ENCODE assay signal across 9 cellular contexts in the genomic region with DNA sequence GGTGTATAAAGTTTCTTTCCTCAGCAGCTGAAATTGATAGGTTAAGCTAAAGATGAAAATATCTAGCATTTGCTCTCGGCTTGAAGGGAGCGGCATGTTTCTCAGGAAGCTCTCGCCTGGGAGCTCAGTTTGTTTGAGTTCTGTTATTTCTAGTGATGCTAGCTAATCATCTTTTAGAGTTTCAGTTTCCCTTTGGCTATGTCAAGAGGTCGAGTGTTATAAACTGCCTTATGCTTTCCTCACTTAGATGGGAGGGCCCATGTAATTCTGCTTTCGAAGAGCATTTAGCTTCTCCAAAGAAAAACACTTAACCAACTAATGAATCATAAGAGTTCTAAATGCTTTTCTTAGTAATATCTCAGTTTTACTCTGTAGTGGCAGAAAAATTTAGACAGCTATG. TPM values are rescaled to one million over a fixed set of nuclear protein-coding genes. Genes with fewer than 3 reads are reported as not detected.
DNase-seq lines count a peak whose midpoint lies in the region; ATAC-seq, FAIRE-seq and TF ChIP-seq lines count a peak whose summit lies in the region.
"Had no signal": no experiment of that assay in that cellular context is flagged by ENCODE, and none has a peak within 500 bp of the region (broad histone marks: within the 10 kb centered on the region; RNA-seq: fewer than 3 reads in every experiment).

No MANE protein-coding gene starts in this region.

- TF ChIP-seq CTCF in GM20000 (IDR thresholded peaks at IDR 0.05; ENCODE audit: extremely low read depth, missing control alignments) (no peak), GM12878 (IDR thresholded peaks at IDR 0.05 in 2 of 3, conservative IDR thresholded peaks at IDR 0.05 in 1 of 3; ENCODE audit: control insufficient read depth in 2 of 3, extremely low read depth in 1 of 3, insufficient read depth in 1 of 3, low read depth in 3 of 3, low read length in 3 of 3) (no peak), chondrocyte (IDR thresholded peaks at IDR 0.05) (no peak)

- no peaks in the 10 kb centered on the region for H3K27me3 ChIP-seq in GM12878 (replicated peaks in 1 of 2; ENCODE audit: control insufficient read depth in 2 of 2, insufficient read depth in 2 of 2, low read length in 1 of 2)
- no peaks in the 10 kb centered on the region for H3K27me3 ChIP-seq in Karpas-422 (ENCODE audit: low read length)

- POLR2A ChIA-PET in GM12878 (lab: Charles Lee), result interaction anchor here (0.7 to 1.6 kb wide), 4 partner anchors 20 to 48 kb away, joined by 3 to 5 read pairs (median 4); partner anchors contain the start of gene PLCL1
- POLR2A ChIA-PET in naive thymus-derived CD8-positive, alpha-beta T cell (lab: Charles Lee), result interaction anchor here (0.6 to 1.3 kb wide), 4 partner anchors 10 to 34 kb away, joined by 4 to 5 read pairs (median 4); partner anchors contain the start of gene PLCL1

- no peak for TF ChIP-seq POLR2A in GM12878 (IDR thresholded peaks at IDR 0.05; ENCODE audit: low read depth, low read length)

- peaks cover 0 to 16% (median 0%) of the 10 kb centered on the region in 9 donors for H3K9me3 Mint-ChIP-seq in naive thymus-derived CD8-positive, alpha-beta T cell
- peaks cover 12% of the 10 kb centered on the region for H3K9me3 Mint-ChIP-seq in chondrocyte (ENCODE audit: low read depth)

- 1% methylated on average over 5 of the region's 5 CpGs for WGBS in GM12878 (ENCODE audit: insufficient coverage, insufficient replicate concordance, low lambda C conversion rate, missing lambda C conversion rate)

- H3K27ac ChIP-seq in GM12878 (ENCODE audit: control insufficient read depth, insufficient read depth), result no peak overlapping the region
- no peak overlapping the region for H3K27ac ChIP-seq in Karpas-422 (ENCODE audit: low read length)

- H3K9me2 ChIP-seq in Karpas-422 (replicated peaks; ENCODE audit: insufficient read depth, low read length), result no peaks in the 10 kb centered on the region

- no peaks in the 10 kb centered on the region for H3K4me1 ChIP-seq in GM12878 (ENCODE audit: control insufficient read depth, insufficient read depth, low read length)
- no peaks in the 10 kb centered on the region for H3K4me1 ChIP-seq in Karpas-422 (ENCODE audit: low read length)

- in situ Hi-C loops in GM12878 (cut with MboI), result no loop called here

- H3K79me2 ChIP-seq in GM12878 (ENCODE audit: control insufficient read depth, insufficient read depth, low read length) (no peaks in the 10 kb centered on the region), Karpas-422 (ENCODE audit: low read length) (no peaks in the 10 kb centered on the region)

- H4K20me1 ChIP-seq in GM12878 (ENCODE audit: control insufficient read depth, insufficient read depth), result no peaks in the 10 kb centered on the region
- H4K20me1 ChIP-seq in Karpas-422 (ENCODE audit: insufficient read depth, low read depth, low read length), result no peaks in the 10 kb centered on the region

- SMC1A ChIA-PET in GM12878 (lab: Charles Lee; ENCODE audit: uncharacterized antibody, unreplicated experiment), result interaction anchor here (0.8 to 4.3 kb wide), 29 partner anchors 8 to 457 kb away, joined by 3 to 35 read pairs (median 5); partner anchors contain the start of genes COQ10B and PLCL1

- H3K36me3 Mint-ChIP-seq in naive thymus-derived CD8-positive, alpha-beta T cell, result peaks cover 0 to 10% (median 0%) of the 10 kb centered on the region in 3 donors
- no peaks in the 10 kb centered on the region for H3K36me3 Mint-ChIP-seq in chondrocyte (ENCODE audit: low read depth)

- BruUV-seq in GM12878 (replicated peaks; lab: Mats Ljungman, UMichigan), result no TSS peak

- H3K36me3 ChIP-seq in GM12878 (ENCODE audit: control insufficient read depth in 2 of 2, insufficient read depth in 2 of 2, low read length in 1 of 2) (no peaks in the 10 kb centered on the region), Karpas-422 (ENCODE audit: insufficient read depth, low read length) (no peaks in the 10 kb centered on the region)

- FAIRE-seq in GM12878 (lab: Jason Lieb, UNC), result peak; percentile 86

- intact Hi-C loops in GM12878 (cut with micrococcal nuclease; ENCODE audit: unreplicated experiment), result no loop called here

- DNase-seq in ELR (ENCODE audit: low read depth), result peak; percentile 19
- DNase-seq in GM20000 (ENCODE audit: low spot score), result peak; percentile 44
- DNase-seq in GM12878 (ENCODE audit: low read depth, low spot score), result peak; percentile 30
- DNase-seq in naive thymus-derived CD8-positive, alpha-beta T cell, result peak in 4 of 10 donors; percentile 5 to 55 (median 38)
- DNase-seq in Karpas-422, result no peak
- DNase-seq in KG1 (lab: John Stamatoyannopoulos, UW), result no peak
- no peak for DNase-seq in chondrocyte (ENCODE audit: low spot score)

- TF ChIP-seq EP300 in GM12878 (IDR thresholded peaks at IDR 0.05; ENCODE audit: borderline replicate concordance in 1 of 2, control insufficient read depth in 1 of 2, low read depth in 2 of 2, low read length in 2 of 2), result no peak

- TF ChIP-seq RAD21 in GM12878 (IDR thresholded peaks at IDR 0.05; ENCODE audit: insufficient read depth, low read depth, low read length), result no peak

- H3K4me1 Mint-ChIP-seq in naive thymus-derived CD8-positive, alpha-beta T cell, result peaks cover 11 to 55% (median 45%) of the 10 kb centered on the region in 4 donors
- H3K4me1 Mint-ChIP-seq in chondrocyte (ENCODE audit: low read depth), result peaks cover 7% of the 10 kb centered on the region

- H3K4me3 Mint-ChIP-seq in naive thymus-derived CD8-positive, alpha-beta T cell, result peak overlapping the region; percentile 62 to 82 (median 76)
- no peak overlapping the region for H3K4me3 Mint-ChIP-seq in chondrocyte (ENCODE audit: unreplicated experiment)

- H3K27ac Mint-ChIP-seq in naive thymus-derived CD8-positive, alpha-beta T cell, result peak overlapping the region; percentile 79 to 95 (median 92)
- no peak overlapping the region for H3K27ac Mint-ChIP-seq in chondrocyte (ENCODE audit: unreplicated experiment)
- H3K27ac Mint-ChIP-seq: IgD-negative memory B cell had no signal

- H3K4me3 ChIP-seq in GM12878 (no peak overlapping the region), Karpas-422 (ENCODE audit: low read length) (no peak overlapping the region)

- peak; percentile 94 for ATAC-seq in HG03520 (IDR thresholded peaks at IDR 0.05; ENCODE audit: unreplicated experiment)
- peak; percentile 97 for ATAC-seq in GM12878
- peak; percentile 82 to 89 for ATAC-seq in naive thymus-derived CD8-positive, alpha-beta T cell

- H3K4me2 ChIP-seq in GM12878 (ENCODE audit: control insufficient read depth, insufficient read depth), result peak overlapping the region; percentile 40
- no peak overlapping the region for H3K4me2 ChIP-seq in Karpas-422 (ENCODE audit: low read depth, low read length, poor library complexity, severe bottlenecking)

- H3K9me3 ChIP-seq in GM12878 (replicated peaks; ENCODE audit: control insufficient read depth, insufficient read depth, low read length) (no peaks in the 10 kb centered on the region), Karpas-422 (ENCODE audit: low read length) (no peaks in the 10 kb centered on the region)

- RAD21 ChIA-PET in GM12878 (lab: Charles Lee; ENCODE audit: unreplicated experiment), result interaction anchor here (0.7 to 3.9 kb wide), 24 partner anchors 10 to 477 kb away, joined by 3 to 21 read pairs (median 4); partner anchors contain the start of gene PLCL1

- peak overlapping the region; percentile 61 for H2AFZ ChIP-seq in GM12878 (ENCODE audit: control insufficient read depth, low read depth, low read length)
- H2AFZ ChIP-seq in Karpas-422 (ENCODE audit: low read length), result no peak overlapping the region

- H3K9ac ChIP-seq in GM12878 (ENCODE audit: control insufficient read depth, insufficient read depth, low read length) (no peak overlapping the region), Karpas-422 (ENCODE audit: low read length) (no peak overlapping the region)

- CTCF ChIA-PET in GM12878 (lab: Yijun Ruan, JAX), result interaction anchor here (0.8 to 5.3 kb wide), 14 partner anchors 9 to 291 kb away, joined by 3 to 30 read pairs (median 4); no protein-coding TSS in a partner anchor

- H3K27me3 Mint-ChIP-seq in naive thymus-derived CD8-positive, alpha-beta T cell, result peaks cover 0 to 5% (median 0%) of the 10 kb centered on the region in 5 donors
- H3K27me3 Mint-ChIP-seq in chondrocyte (ENCODE audit: low read depth), result peaks cover 15% of the 10 kb centered on the region

RNA-seq across cellular contexts. Expression of gene PLCL1, which starts 33.6 kb away (rescaled TPM):
- total RNA-seq in GM12878 (2013; cell fraction: nucleolus; rRNA removed), result 7.5 and 8.9 TPM in 2 replicates
- total RNA-seq in GM12878 (2014; rRNA removed) (0.22 and 0.23 TPM in 2 replicates), GM12878 (2014; rRNA removed; fragmentation: Illumina TruSeq; extraction: Trizol) (0.23 and 0.49 TPM in 2 replicates), GM12878 (2021) (0.40 and 0.46 TPM in 2 replicates), chondrocyte (0.44 to 4.1 TPM (median 0.50 TPM) in 3 replicates)
- polyA plus RNA-seq in GM12878 (2011; ENCODE audit: low read depth), result 0.13 TPM
- polyA plus RNA-seq in GM12878 (2011; rRNA removed) (1.5 and 2.3 TPM in 2 replicates), GM12878 (2014; fragmentation: Illumina TruSeq; extraction: Trizol) (0.34 and 0.59 TPM in 2 replicates), GM12878 (2014; fragmentation: Nextera tagmentation; extraction: Ambion mirVana) (under 1 TPM; 0.03 to 0.05 TPM), GM12878 (2014; rRNA removed) (0.10 and 0.20 TPM in 2 replicates), GM12878 (2016; fragmentation: Nextera tagmentation; extraction: Ambion mirVana) (under 1 TPM; 0.05 to 0.11 TPM)
- polyA plus RNA-seq in GM12878 (2011; cell fraction: cytosol; rRNA removed), result 0.37 and 0.54 TPM in 2 replicates
- 0.83 and 0.99 TPM in 2 replicates for polyA plus RNA-seq in GM12878 (2011; cell fraction: nucleus; rRNA removed)
- 0.11 and 0.18 TPM in 2 replicates for polyA plus RNA-seq in GM12878 (2012)
- 2.7 and 5.9 TPM in 2 replicates for polyA minus RNA-seq in GM12878 (2011; rRNA and poly(A)+ RNA removed)
- 0.67 and 0.83 TPM in 2 replicates for polyA minus RNA-seq in GM12878 (2011; cell fraction: cytosol; rRNA and poly(A)+ RNA removed)
- 2.5 and 3.3 TPM in 2 replicates for polyA minus RNA-seq in GM12878 (2011; cell fraction: nucleus; rRNA and poly(A)+ RNA removed)
- 1 to 10 TPM; 7.1 to 8.8 TPM for total RNA-seq in naive thymus-derived CD8-positive, alpha-beta T cell
- 1 to 10 TPM; 3.0 to 4.8 (median 4.1) TPM for polyA plus RNA-seq in naive thymus-derived CD8-positive, alpha-beta T cell
- not detected in 2 replicates for total RNA-seq in Karpas-422 (2014; rRNA removed; shearing (Covaris generic); ENCODE audit: low replicate concordance)

RNA-seq across cellular contexts. Expression of gene BOLL, which starts 52.9 kb away (rescaled TPM):
- total RNA-seq in GM12878 (2013; cell fraction: nucleolus; rRNA removed), result not detected in 2 replicates
- 0.05 TPM in 1 of 2 replicates, not detected in the other for total RNA-seq in GM12878 (2014; rRNA removed)
- not detected in 2 replicates for total RNA-seq in GM12878 (2014; rRNA removed; fragmentation: Illumina TruSeq; extraction: Trizol)
- not detected in 2 replicates for total RNA-seq in GM12878 (2021)
- polyA plus RNA-seq in GM12878 (2011; ENCODE audit: low read depth), result not detected
- polyA plus RNA-seq in GM12878 (2011; rRNA removed), result not detected in 2 replicates
- not detected in 2 replicates for polyA plus RNA-seq in GM12878 (2011; cell fraction: cytosol; rRNA removed)
- polyA plus RNA-seq in GM12878 (2011; cell fraction: nucleus; rRNA removed), result not detected in 2 replicates
- not detected in 2 replicates for polyA plus RNA-seq in GM12878 (2012)
- polyA plus RNA-seq in GM12878 (2014; fragmentation: Illumina TruSeq; extraction: Trizol), result not detected in 2 replicates
- polyA plus RNA-seq in GM12878 (2014; fragmentation: Nextera tagmentation; extraction: Ambion mirVana), result under 1 TPM in 1 of 2 experiments, not detected in 1; 0.05 TPM
- not detected in 2 replicates for polyA plus RNA-seq in GM12878 (2014; rRNA removed)
- not detected for polyA plus RNA-seq in GM12878 (2016; fragmentation: Nextera tagmentation; extraction: Ambion mirVana)
- polyA minus RNA-seq in GM12878 (2011; rRNA and poly(A)+ RNA removed), result 0.10 TPM in 1 of 2 replicates, not detected in the other
- not detected in 2 replicates for polyA minus RNA-seq in GM12878 (2011; cell fraction: cytosol; rRNA and poly(A)+ RNA removed)
- polyA minus RNA-seq in GM12878 (2011; cell fraction: nucleus; rRNA and poly(A)+ RNA removed), result not detected in 2 replicates
- not detected for total RNA-seq in naive thymus-derived CD8-positive, alpha-beta T cell
- not detected for polyA plus RNA-seq in naive thymus-derived CD8-positive, alpha-beta T cell
- not detected in 2 replicates for total RNA-seq in Karpas-422 (2014; rRNA removed; shearing (Covaris generic); ENCODE audit: low replicate concordance)
- not detected in 3 replicates for total RNA-seq in chondrocyte
- polyA plus RNA-seq: IgD-negative memory B cell had no signal

Comparison
In these comparisons a context has a peak if more than half of its experiments do, and no peak if none do; other contexts are left out.
1. DNase-seq: peak in ELR (single experiment), GM20000 (single experiment) and GM12878 (single experiment); none in Karpas-422 (single experiment), KG1 (single experiment) and chondrocyte (single experiment).
2. Peak in every context shown above with its lines, with median percentiles within 50 percentile points of each other: ATAC-seq.